19 cellular contexts compared by ENCODE assay signal in the genomic region with DNA sequence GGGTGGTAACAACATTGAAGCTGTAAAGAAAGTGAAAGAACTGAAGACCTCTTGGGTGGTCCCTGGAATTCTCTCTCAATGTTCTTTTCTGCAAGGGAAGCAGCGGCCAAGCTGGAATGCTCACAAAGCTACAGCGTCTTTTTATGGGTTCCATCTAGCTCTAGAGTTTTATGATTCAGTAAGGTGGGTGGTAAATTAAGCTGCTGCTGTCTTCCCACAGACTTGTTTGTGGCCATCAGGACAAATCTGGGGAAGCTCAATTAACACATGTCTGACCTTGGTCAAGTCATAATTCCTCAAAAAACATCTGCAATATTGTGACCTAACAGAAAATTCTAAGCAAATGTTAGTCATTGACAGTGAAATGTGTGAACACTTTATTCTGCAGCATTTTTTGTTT.
DNase-seq lines count a peak whose midpoint lies in the region; ATAC-seq, FAIRE-seq and TF ChIP-seq lines count a peak whose summit lies in the region.
"Had no signal": no experiment of that assay in that cellular context is flagged by ENCODE, and none has a peak within 500 bp of the region (broad histone marks: within the 10 kb centered on the region; RNA-seq: fewer than 3 reads in every experiment).

No MANE protein-coding gene starts in this region.

- H3K27me3 ChIP-seq in keratinocyte (ENCODE audit: control insufficient read depth, extremely low read depth, insufficient read depth, low read length) (no peaks in the 10 kb centered on the region), smooth muscle cell (ENCODE audit: low read depth) (no peaks in the 10 kb centered on the region)
- H3K27me3 ChIP-seq: stomach had no signal

- H3K27ac ChIP-seq in keratinocyte (ENCODE audit: control insufficient read depth, insufficient read depth, low read length) (no peak overlapping the region), smooth muscle cell (ENCODE audit: low read depth) (peak overlapping the region; percentile 61)
- H3K27ac ChIP-seq: epithelial cell of prostate, left ventricle myocardium inferior, stomach had no signal

- H3K4me1 ChIP-seq in keratinocyte (ENCODE audit: control insufficient read depth, extremely low read depth, insufficient read depth, low read length) (peaks cover 49% of the 10 kb centered on the region), smooth muscle cell (ENCODE audit: low read depth) (peaks cover 21% of the 10 kb centered on the region)

- no peak overlapping the region for H3K4me2 ChIP-seq in keratinocyte (ENCODE audit: control insufficient read depth, extremely low read depth, insufficient read depth, low read depth, low read length)
- peak overlapping the region; percentile 61 for H3K4me2 ChIP-seq in smooth muscle cell

- ATAC-seq in activated T-cell treated with anti-CD3 and anti-CD28 coated beads, Interleukin-2, amount 50 U/mL, for 4 hours, result no peak
- ATAC-seq in GM21367 (IDR thresholded peaks at IDR 0.05; ENCODE audit: unreplicated experiment), result no peak
- ATAC-seq: SK-N-SH treated with all-trans-retinoic acid at 6 μM for 48 hours had no signal

- no peaks in the 10 kb centered on the region for H3K9me3 Mint-ChIP-seq in activated T-cell treated with anti-CD3 and anti-CD28 coated beads, Interleukin-2, amount 50 U/mL, for 24 hours
- H3K9me3 Mint-ChIP-seq in activated T-cell treated with anti-CD3 and anti-CD28 coated beads, Interleukin-2, amount 50 U/mL, for 4 hours, result no peaks in the 10 kb centered on the region
- H3K9me3 Mint-ChIP-seq: activated naive CD4-positive, alpha-beta T cell treated with anti-CD3 and anti-CD28 coated beads, Interleukin-2, amount 50 U/mL, for 72 hours had no signal

- no peaks in the 10 kb centered on the region for H3K9me1 ChIP-seq in keratinocyte (ENCODE audit: control insufficient read depth, extremely low read depth, insufficient read depth, low read length)

- dilution Hi-C loops in keratinocyte (cut with MboI; ENCODE audit: extremely low pct_ligation_motif_present, low sequenced_read_pairs), result no loop called here

- H2AFZ ChIP-seq in keratinocyte (ENCODE audit: control insufficient read depth, low read length) (no peak overlapping the region), smooth muscle cell (ENCODE audit: low read depth) (no peak overlapping the region)

- H3K9me3 ChIP-seq in keratinocyte (ENCODE audit: control insufficient read depth, low read depth, low read length) (no peaks in the 10 kb centered on the region), smooth muscle cell (replicated peaks; ENCODE audit: low read depth) (no peaks in the 10 kb centered on the region)
- H3K9me3 ChIP-seq: left ventricle myocardium inferior, stomach had no signal

- no peaks in the 10 kb centered on the region for H4K20me1 ChIP-seq in keratinocyte (ENCODE audit: control insufficient read depth, extremely low read depth, insufficient read depth, low read length)
- peaks cover 100% of the 10 kb centered on the region for H4K20me1 ChIP-seq in smooth muscle cell (ENCODE audit: low read depth)

- no peak overlapping the region for H3K4me3 Mint-ChIP-seq in activated T-cell treated with anti-CD3 and anti-CD28 coated beads, Interleukin-2, amount 50 U/mL, for 24 hours
- no peak overlapping the region for H3K4me3 Mint-ChIP-seq in activated T-cell treated with anti-CD3 and anti-CD28 coated beads, Interleukin-2, amount 50 U/mL, for 4 hours

- no peak overlapping the region for H3K9ac ChIP-seq in keratinocyte (ENCODE audit: control insufficient read depth, extremely low read depth, insufficient read depth, low read length)
- no peak overlapping the region for H3K9ac ChIP-seq in smooth muscle cell (ENCODE audit: low read depth)

- no peaks in the 10 kb centered on the region for H3K27me3 Mint-ChIP-seq in activated T-cell treated with anti-CD3 and anti-CD28 coated beads, Interleukin-2, amount 50 U/mL, for 24 hours
- H3K27me3 Mint-ChIP-seq in activated T-cell treated with anti-CD3 and anti-CD28 coated beads, Interleukin-2, amount 50 U/mL, for 4 hours (ENCODE audit: low read depth), result no peaks in the 10 kb centered on the region

- H3F3A ChIP-seq in smooth muscle cell (ENCODE audit: low read depth), result peaks cover 22% of the 10 kb centered on the region

- DNase-seq in activated T-cell treated with anti-CD3 and anti-CD28 coated beads, Interleukin-2, amount 50 U/mL, for 24 hours, result no peak
- DNase-seq in activated T-cell treated with anti-CD3 and anti-CD28 coated beads, Interleukin-2, amount 50 U/mL, for 4 hours, result no peak
- peak; percentile 49 for DNase-seq in RPMI7951 (ENCODE audit: low read depth)
- DNase-seq in keratinocyte (ENCODE audit: low read depth, low spot score), result no peak
- no peak for DNase-seq in smooth muscle cell (lab: John Stamatoyannopoulos, UW; ENCODE audit: unreplicated experiment)
- DNase-seq in HPDE6-E6E7 (ENCODE audit: extremely low spot score), result no peak
- DNase-seq in DMS153 treated with DMSO at 0.1 percent for 48 hours (lab: John Stamatoyannopoulos, UW; ENCODE audit: unreplicated experiment), result no peak
- DNase-seq: cerebellar nuclear complex, COR-L47, left ventricle myocardium inferior, MM.1S, NCI-H2171, stomach had no signal

- H3K36me3 ChIP-seq in keratinocyte (ENCODE audit: control insufficient read depth in 2 of 2, extremely low read depth in 1 of 2, insufficient read depth in 2 of 2, low read length in 2 of 2), result no peaks in the 10 kb centered on the region
- no peaks in the 10 kb centered on the region for H3K36me3 ChIP-seq in smooth muscle cell (ENCODE audit: low read depth)
- H3K36me3 ChIP-seq: left ventricle myocardium inferior, stomach had no signal

- peak; percentile 52 for FAIRE-seq in keratinocyte (lab: Jason Lieb, UNC)
- FAIRE-seq: A204.1 had no signal

- H3K4me3 ChIP-seq in keratinocyte (ENCODE audit: control insufficient read depth in 2 of 3, extremely low read depth in 1 of 3, insufficient read depth in 2 of 3, low read depth in 1 of 3, low read length in 3 of 3) (no peak overlapping the region), smooth muscle cell (no peak overlapping the region)
- H3K4me3 ChIP-seq: left ventricle myocardium inferior, skin epidermis, stomach had no signal

- 20% methylated on average over 2 of the region's 2 CpGs for WGBS in smooth muscle cell (ENCODE audit: low lambda C conversion rate)

- H3K36me3 Mint-ChIP-seq in activated T-cell treated with anti-CD3 and anti-CD28 coated beads, Interleukin-2, amount 50 U/mL, for 24 hours (ENCODE audit: low read depth), result no peaks in the 10 kb centered on the region
- no peaks in the 10 kb centered on the region for H3K36me3 Mint-ChIP-seq in activated T-cell treated with anti-CD3 and anti-CD28 coated beads, Interleukin-2, amount 50 U/mL, for 4 hours (ENCODE audit: insufficient read depth)

- peaks cover 75% of the 10 kb centered on the region for H3K4me1 Mint-ChIP-seq in activated T-cell treated with anti-CD3 and anti-CD28 coated beads, Interleukin-2, amount 50 U/mL, for 24 hours (ENCODE audit: low read depth)
- peaks cover 65% of the 10 kb centered on the region for H3K4me1 Mint-ChIP-seq in activated T-cell treated with anti-CD3 and anti-CD28 coated beads, Interleukin-2, amount 50 U/mL, for 4 hours (ENCODE audit: low read depth)

- H3K79me2 ChIP-seq in keratinocyte (ENCODE audit: control insufficient read depth, insufficient read depth, low read length) (peaks cover 84% of the 10 kb centered on the region), smooth muscle cell (ENCODE audit: low read depth) (peaks cover 84% of the 10 kb centered on the region)

- H3K27ac Mint-ChIP-seq in activated T-cell treated with anti-CD3 and anti-CD28 coated beads, Interleukin-2, amount 50 U/mL, for 24 hours, result peak overlapping the region; percentile 38
- H3K27ac Mint-ChIP-seq: activated naive CD4-positive, alpha-beta T cell treated with anti-CD3 and anti-CD28 coated beads, Interleukin-2, amount 50 U/mL, for 72 hours had no signal

- TF ChIP-seq CTCF in keratinocyte (optimal IDR thresholded peaks at IDR 0.05 in 1 of 3, IDR thresholded peaks at IDR 0.05 in 1 of 3, conservative IDR thresholded peaks at IDR 0.05 in 1 of 3; ENCODE audit: extremely low read depth in 1 of 3, insufficient read depth in 2 of 3, low read length in 3 of 3), result no peak
- TF ChIP-seq CTCF in smooth muscle cell (IDR thresholded peaks at IDR 0.05; ENCODE audit: borderline replicate concordance, insufficient read depth, poor library complexity, severe bottlenecking), result no peak
